Comparison of ENCODE assay signal across 10 cellular contexts in genomic region chr21:45612096-45613019, GRCh38. TPM values are rescaled to one million over a fixed set of nuclear protein-coding genes. Genes with fewer than 3 reads are reported as not detected.
DNase-seq lines count a peak whose midpoint lies in the region; ATAC-seq and TF ChIP-seq lines count a peak whose summit lies in the region.
"Had no signal": no experiment of that assay in that cellular context is flagged by ENCODE, and none has a peak within 500 bp of the region (broad histone marks: within the 10 kb centered on the region; RNA-seq: fewer than 3 reads in every experiment).

No MANE protein-coding gene starts in this region.

- DNase-seq in GM04504 (ENCODE audit: low read depth): peak; percentile 49
- no peak for DNase-seq in Panc1 (ENCODE audit: low read depth, low spot score)
- DNase-seq in fibroblast of gingiva (ENCODE audit: low read depth): peak; percentile 75
- DNase-seq in skeletal muscle cell (ENCODE audit: low read depth): peak; percentile 77
- no peak for DNase-seq in DMS53 treated with DMSO at 0.1 percent for 48 hours (lab: John Stamatoyannopoulos, UW; ENCODE audit: unreplicated experiment)
- no peak for DNase-seq in COR-L47 (lab: John Stamatoyannopoulos, UW)
- DNase-seq: central memory CD4-positive, alpha-beta T cell had no signal

- H3K27ac ChIP-seq in Panc1 (ENCODE audit: low read length): no peak overlapping the region
- H3K27ac ChIP-seq: right lobe of liver had no signal

- POLR2A ChIA-PET in Panc1 (lab: Charles Lee): interaction anchor here (0.5 kb wide), 1 partner anchor 11 kb away, joined by 3 read pairs; no protein-coding TSS in a partner anchor

- H3K9me3 ChIP-seq in Panc1 (ENCODE audit: control insufficient read depth, insufficient read depth, low read depth, low read length): no peaks in the 10 kb centered on the region
- H3K9me3 ChIP-seq: right lobe of liver had no signal

- peak; percentile 85 for ATAC-seq in Panc1
- ATAC-seq in GM21360 (IDR thresholded peaks at IDR 0.05; ENCODE audit: unreplicated experiment): no peak
- ATAC-seq: GM12878 had no signal

- H3K4me3 ChIP-seq in Panc1 (ENCODE audit: low read depth in 2 of 2, low read length in 2 of 2) (peak overlapping the region in 1 of 2 experiments; percentile 18; a peak in 1 of 4 replicates), skeletal muscle cell (ENCODE audit: low read depth, low read length) (no peak overlapping the region)
- H3K4me3 ChIP-seq: GM12878, right lobe of liver had no signal

- BruUV-seq in Panc1 (replicated peaks; lab: Mats Ljungman, UMichigan): no TSS peak

- CTCF ChIA-PET in Panc1 (lab: Charles Lee): no interaction called here

- peaks cover 3% of the 10 kb centered on the region; the same call in 1 of the 2 replicates for H3K27me3 ChIP-seq in Panc1 (ENCODE audit: control insufficient read depth, insufficient read depth, low read length)
- H3K27me3 ChIP-seq: right lobe of liver had no signal

- TF ChIP-seq CTCF in Panc1 (IDR thresholded peaks at IDR 0.05): no peak

- in situ Hi-C loops in Panc1 (cut with HindIII; ENCODE audit: low pct_unique_long_range_greater_than_20kb, low sequenced_read_pairs): no loop called here

- no peaks in the 10 kb centered on the region for H3K36me3 ChIP-seq in Panc1 (ENCODE audit: control insufficient read depth, insufficient read depth, low read length)
- H3K36me3 ChIP-seq: right lobe of liver had no signal

- intact Hi-C loops in Panc1 (cut with micrococcal nuclease; ENCODE audit: unreplicated experiment): no loop called here

- H3K4me1 ChIP-seq in Panc1 (ENCODE audit: control insufficient read depth, insufficient read depth, low read length): peaks cover 4% of the 10 kb centered on the region; the same call in 1 of the 2 replicates
- H3K4me1 ChIP-seq: right lobe of liver had no signal

RNA-seq across cellular contexts. Expression of gene PCBP3, which starts 31.2 kb away (rescaled TPM):
- total RNA-seq in Panc1 (2021; ENCODE audit: unreplicated experiment): not detected
- polyA plus RNA-seq in Panc1 (2012; ENCODE audit: insufficient read length): not detected

Comparison
In these comparisons a context has a peak if more than half of its experiments do, and no peak if none do; other contexts are left out.
1. DNase-seq: peak in GM04504 (single experiment), fibroblast of gingiva (single experiment) and skeletal muscle cell (single experiment); none in Panc1 (single experiment), DMS53 treated with DMSO at 0.1 percent for 48 hours (single experiment) and COR-L47 (single experiment).